Comparison of ENCODE assay signal across 1 cellular context in genomic region chr14:47264842-47265241, GRCh38.
TF ChIP-seq lines count a peak whose summit lies in the region.

No MANE protein-coding gene starts in this region.

TF ChIP-seq in HepG2, 621 proteins besides CTCF, POLR2A, EP300 and RAD21 (continued from another document):
- TF ChIP-seq ZUFSP (CRISPR knock-in tag; IDR thresholded peaks at IDR 0.05; ENCODE audit: borderline replicate concordance) (no peak), SMARCC2 (IDR thresholded peaks at IDR 0.05) (no peak), AGO2 (optimal IDR thresholded peaks at IDR 0.05; ENCODE audit: low read depth, low read length) (no peak), ZNF75D (CRISPR knock-in tag; IDR thresholded peaks at IDR 0.05; ENCODE audit: borderline replicate concordance) (no peak), KLF15 (CRISPR knock-in tag; IDR thresholded peaks at IDR 0.05; ENCODE audit: borderline replicate concordance) (no peak), AHR (CRISPR knock-in tag; IDR thresholded peaks at IDR 0.05) (no peak), HMGXB3 (CRISPR knock-in tag; IDR thresholded peaks at IDR 0.05; ENCODE audit: borderline replicate concordance) (no peak)
